In the genomic region with DNA sequence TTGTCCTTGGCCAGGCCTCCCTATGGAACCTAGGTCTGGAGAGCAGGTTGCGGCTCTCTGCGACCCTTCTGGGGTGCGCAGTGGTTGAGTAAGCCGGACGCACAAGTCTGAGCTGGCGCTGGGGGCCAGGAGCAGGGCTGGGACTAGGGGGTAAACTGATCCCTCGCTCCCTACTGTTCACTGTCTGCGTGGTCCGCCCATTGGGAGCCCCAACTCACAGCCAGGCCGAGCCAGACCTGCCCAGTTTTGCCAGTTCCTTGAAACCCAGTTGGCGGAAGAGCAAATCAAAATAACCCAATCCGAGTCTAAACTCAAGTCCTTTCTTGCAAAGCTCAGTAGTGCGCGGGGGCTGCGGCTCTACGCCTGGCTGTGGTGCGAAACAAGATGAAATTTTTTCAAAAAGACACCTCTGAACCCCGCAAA, we compare ENCODE assay signal across 11 cellular contexts. TPM values are rescaled to one million over a fixed set of nuclear protein-coding genes. Genes with fewer than 3 reads are reported as not detected.
DNase-seq lines count a peak whose midpoint lies in the region; ATAC-seq and TF ChIP-seq lines count a peak whose summit lies in the region.
"Had no signal": no experiment of that assay in that cellular context is flagged by ENCODE, and none has a peak within 500 bp of the region (broad histone marks: within the 10 kb centered on the region; RNA-seq: fewer than 3 reads in every experiment).

No MANE protein-coding gene starts in this region.

- peaks cover 0 to 36% (median 0%) of the 10 kb centered on the region in 4 donors for H3K27me3 ChIP-seq in esophagus squamous epithelium

- DNase-seq in activated T-cell treated with anti-CD3 and anti-CD28 coated beads, Interleukin-2, amount 50 U/mL, for 72 hours = no peak
- DNase-seq in activated T-cell treated with anti-CD3 and anti-CD28 coated beads for 4 hours (no peak), esophagus squamous epithelium (lab: John Stamatoyannopoulos, UW) (no peak), medulla oblongata (ENCODE audit: extremely low spot score) (no peak)
- DNase-seq in activated effector memory CD4-positive, alpha-beta T cell treated with Interleukin-2 at 50 U/mL for 16 hours = no peak
- DNase-seq: immature natural killer cell, NCI-H1930, SHP77 treated with DMSO at 0.1 percent for 48 hours had no signal

- H3K36me3 Mint-ChIP-seq in activated T-cell treated with anti-CD3 and anti-CD28 coated beads, Interleukin-2, amount 50 U/mL, for 72 hours (ENCODE audit: insufficient read depth in 2 of 2) = no peaks in the 10 kb centered on the region
- peaks cover 13% of the 10 kb centered on the region for H3K36me3 Mint-ChIP-seq in nephron (ENCODE audit: low read depth)

- no peak for ATAC-seq in activated T-cell treated with anti-CD3 and anti-CD28 coated beads, Interleukin-2, amount 50 U/mL, for 72 hours (replicated peaks in 1 of 2)
- no peak for ATAC-seq in HG02840 (IDR thresholded peaks at IDR 0.05; ENCODE audit: low FRiP score, unreplicated experiment)

- H3K27ac Mint-ChIP-seq in activated T-cell treated with anti-CD3 and anti-CD28 coated beads, Interleukin-2, amount 50 U/mL, for 72 hours = no peak overlapping the region
- H3K27ac Mint-ChIP-seq in nephron = peak overlapping the region; percentile 92 to 98 (median 97)
- H3K27ac Mint-ChIP-seq: immature natural killer cell had no signal

- no peaks in the 10 kb centered on the region for H3K9me3 Mint-ChIP-seq in activated T-cell treated with anti-CD3 and anti-CD28 coated beads, Interleukin-2, amount 50 U/mL, for 72 hours
- H3K9me3 Mint-ChIP-seq in nephron = no peaks in the 10 kb centered on the region

- WGBS in esophagus squamous epithelium, 2 donors = 19 to 26% methylated on average over 10 to 12 of the region's 18 CpGs
- 57% methylated on average over 18 of the region's 18 CpGs for WGBS in urinary bladder

- peaks cover 0 to 22% (median 0%) of the 10 kb centered on the region in 3 donors for H3K36me3 ChIP-seq in esophagus squamous epithelium
- H3K36me3 ChIP-seq in urinary bladder (ENCODE audit: insufficient read depth) = no peaks in the 10 kb centered on the region

- H3K27me3 Mint-ChIP-seq in activated T-cell treated with anti-CD3 and anti-CD28 coated beads, Interleukin-2, amount 50 U/mL, for 72 hours (ENCODE audit: low read depth) = peaks cover 60% of the 10 kb centered on the region
- H3K27me3 Mint-ChIP-seq in nephron (ENCODE audit: low read depth) = peaks cover 14% of the 10 kb centered on the region

- peaks cover 17% of the 10 kb centered on the region for H3K4me1 Mint-ChIP-seq in activated T-cell treated with anti-CD3 and anti-CD28 coated beads, Interleukin-2, amount 50 U/mL, for 72 hours (ENCODE audit: low read depth)
- H3K4me1 Mint-ChIP-seq in nephron = peaks cover 81% of the 10 kb centered on the region

- H3K4me3 ChIP-seq in esophagus squamous epithelium (peak overlapping the region; percentile 63 to 90 (median 78)), urinary bladder (ENCODE audit: low read depth, low read length) (peak overlapping the region; percentile 58)

- peak overlapping the region; percentile 70 to 74 for H3K4me3 Mint-ChIP-seq in activated T-cell treated with anti-CD3 and anti-CD28 coated beads, Interleukin-2, amount 50 U/mL, for 72 hours
- peak overlapping the region; percentile 94 to 95 (median 94) for H3K4me3 Mint-ChIP-seq in nephron

- TF ChIP-seq POLR2A in esophagus squamous epithelium (IDR thresholded peaks at IDR 0.05) = peak in 1 of 4 donors; percentile 47

- peaks cover 46 to 100% (median 50%) of the 10 kb centered on the region in 3 donors for H3K4me1 ChIP-seq in esophagus squamous epithelium
- peaks cover 2% of the 10 kb centered on the region for H3K4me1 ChIP-seq in urinary bladder (ENCODE audit: insufficient read depth)

- no peaks in the 10 kb centered on the region for H3K9me3 ChIP-seq in esophagus squamous epithelium

- H3K27ac ChIP-seq in esophagus squamous epithelium (peak overlapping the region; percentile 89 to 98 (median 94)), urinary bladder (ENCODE audit: low read depth) (no peak overlapping the region)

- intact Hi-C loops in esophagus squamous epithelium (cut with DNase I) = no loop called here

- no peak for TF ChIP-seq CTCF in esophagus squamous epithelium (IDR thresholded peaks at IDR 0.05)
- no peak for TF ChIP-seq CTCF in nephron (IDR thresholded peaks at IDR 0.05; ENCODE audit: unreplicated experiment in 3 of 3)

RNA-seq across cellular contexts. Expression of a gene that starts 17.5 kb away (rescaled TPM):
- total RNA-seq in activated T-cell treated with anti-CD3 and anti-CD28 coated beads, Interleukin-2, amount 50 U/mL, for 72 hours = 1 to 10 TPM in 1 of 2 donors, under 1 TPM in 1; 0.53 to 1.7 TPM
- total RNA-seq in esophagus squamous epithelium (10 to 100 TPM; 18.8 to 74.7 (median 47.1) TPM), urinary bladder (3.4 TPM)
- polyA plus RNA-seq in urinary bladder = 13.6 TPM
- polyA plus RNA-seq: immature natural killer cell had no signal
